Comparison of ENCODE assay signal across 15 cellular contexts in the genomic region with DNA sequence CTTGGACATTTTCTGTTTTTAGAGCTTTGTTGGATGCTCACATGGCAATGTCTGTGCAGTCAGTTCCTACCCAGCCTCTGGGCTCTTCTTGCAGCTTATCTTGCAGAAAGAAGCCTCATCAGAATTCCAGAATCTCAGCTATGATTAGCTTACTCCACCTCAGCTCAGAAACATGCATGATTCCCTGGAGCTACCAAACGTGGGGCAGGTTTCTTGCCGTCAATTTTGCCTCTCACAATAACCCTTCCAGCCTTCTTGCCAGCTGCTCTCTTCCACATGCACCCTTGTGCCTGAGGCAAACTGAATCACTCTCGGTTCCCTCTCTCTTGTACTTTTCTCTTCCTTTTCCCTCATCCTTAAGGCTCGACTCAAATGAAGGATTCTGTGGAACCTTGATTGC.
DNase-seq lines count a peak whose midpoint lies in the region; ATAC-seq and TF ChIP-seq lines count a peak whose summit lies in the region.
"Had no signal": no experiment of that assay in that cellular context is flagged by ENCODE, and none has a peak within 500 bp of the region (broad histone marks: within the 10 kb centered on the region; RNA-seq: fewer than 3 reads in every experiment).

No MANE protein-coding gene starts in this region.

- peak overlapping the region; percentile 11 for H3K27ac Mint-ChIP-seq in progenitor cell of endocrine pancreas
- H3K27ac Mint-ChIP-seq: naive thymus-derived CD8-positive, alpha-beta T cell had no signal

- peak; percentile 74 for ATAC-seq in RWPE2 (ENCODE audit: low read depth)
- no peak for ATAC-seq in HG03439 (IDR thresholded peaks at IDR 0.05; ENCODE audit: unreplicated experiment)
- no peak for ATAC-seq in HG03097 (IDR thresholded peaks at IDR 0.05; ENCODE audit: low FRiP score, unreplicated experiment)
- ATAC-seq: naive thymus-derived CD8-positive, alpha-beta T cell had no signal

- H3K36me3 Mint-ChIP-seq in progenitor cell of endocrine pancreas (ENCODE audit: insufficient read depth), result peaks cover 12% of the 10 kb centered on the region

- DNase-seq in EH (ENCODE audit: low read depth) (peak; percentile 94), RWPE2 (ENCODE audit: low spot score) (no peak), epithelial cell of esophagus (ENCODE audit: low read depth) (peak; percentile 97), progenitor cell of endocrine pancreas (ENCODE audit: low spot score, unreplicated experiment) (no peak)
- DNase-seq in activated T-cell treated with anti-CD3 and anti-CD28 coated beads, Interleukin-2, amount 50 U/mL, for 1 hour, result no peak
- DNase-seq: activated CD4-positive, alpha-beta T cell treated with anti-CD3 and anti-CD28 coated beads, Interleukin-2, amount 50 U/mL, for 1 hour; C1 segment of cervical spinal cord; DMS79; H7; MG63; naive thymus-derived CD8-positive, alpha-beta T cell; NCI-H2029; NCI-H510A treated with DMSO at 0.1 percent for 48 hours had no signal

- no peaks in the 10 kb centered on the region for H3K27me3 ChIP-seq in RWPE2 (ENCODE audit: insufficient read depth, poor library complexity, severe bottlenecking)
- H3K27me3 ChIP-seq: MG63 had no signal

- no peaks in the 10 kb centered on the region for H3K36me3 ChIP-seq in RWPE2 (ENCODE audit: low read depth)
- H3K36me3 ChIP-seq: MG63 had no signal

- H3K4me3 Mint-ChIP-seq in progenitor cell of endocrine pancreas (ENCODE audit: low read depth), result no peak overlapping the region
- H3K4me3 Mint-ChIP-seq: naive thymus-derived CD8-positive, alpha-beta T cell had no signal

- peaks cover 2% of the 10 kb centered on the region for H3K4me1 Mint-ChIP-seq in progenitor cell of endocrine pancreas (ENCODE audit: low read depth)

- TF ChIP-seq CTCF in RWPE2 (IDR thresholded peaks at IDR 0.05; ENCODE audit: poor library complexity, severe bottlenecking) (no peak), epithelial cell of esophagus (IDR thresholded peaks at IDR 0.05; ENCODE audit: insufficient read depth, low read depth, low read length, missing control alignments) (no peak), progenitor cell of endocrine pancreas (IDR thresholded peaks at IDR 0.05; ENCODE audit: unreplicated experiment) (no peak)

- H3K27me3 Mint-ChIP-seq in progenitor cell of endocrine pancreas, result no peaks in the 10 kb centered on the region
- H3K27me3 Mint-ChIP-seq: naive thymus-derived CD8-positive, alpha-beta T cell had no signal

- peak overlapping the region; percentile 83 for H3K27ac ChIP-seq in RWPE2 (ENCODE audit: poor library complexity, severe bottlenecking)

- no peaks in the 10 kb centered on the region for H3K9me3 ChIP-seq in RWPE2 (ENCODE audit: severe bottlenecking)
- H3K9me3 ChIP-seq: MG63 had no signal

- peaks cover 32% of the 10 kb centered on the region for H3K4me1 ChIP-seq in RWPE2 (ENCODE audit: insufficient read depth, poor library complexity, severe bottlenecking)

- H3K4me3 ChIP-seq in RWPE2 (ENCODE audit: severe bottlenecking), result no peak overlapping the region
- H3K4me3 ChIP-seq in epithelial cell of esophagus (ENCODE audit: low read length), result no peak overlapping the region
- H3K4me3 ChIP-seq: MG63 had no signal

- no peaks in the 10 kb centered on the region for H3K9me3 Mint-ChIP-seq in progenitor cell of endocrine pancreas (ENCODE audit: low read depth)
- H3K9me3 Mint-ChIP-seq: naive thymus-derived CD8-positive, alpha-beta T cell had no signal

Comparison
In these comparisons a context has a peak if more than half of its experiments do, and no peak if none do; other contexts are left out.
1. DNase-seq: peak in EH (single experiment) and epithelial cell of esophagus (single experiment); none in RWPE2 (single experiment), progenitor cell of endocrine pancreas (single experiment) and activated T-cell treated with anti-CD3 and anti-CD28 coated beads, Interleukin-2, amount 50 U/mL, for 1 hour (single experiment).